In the genomic region with DNA sequence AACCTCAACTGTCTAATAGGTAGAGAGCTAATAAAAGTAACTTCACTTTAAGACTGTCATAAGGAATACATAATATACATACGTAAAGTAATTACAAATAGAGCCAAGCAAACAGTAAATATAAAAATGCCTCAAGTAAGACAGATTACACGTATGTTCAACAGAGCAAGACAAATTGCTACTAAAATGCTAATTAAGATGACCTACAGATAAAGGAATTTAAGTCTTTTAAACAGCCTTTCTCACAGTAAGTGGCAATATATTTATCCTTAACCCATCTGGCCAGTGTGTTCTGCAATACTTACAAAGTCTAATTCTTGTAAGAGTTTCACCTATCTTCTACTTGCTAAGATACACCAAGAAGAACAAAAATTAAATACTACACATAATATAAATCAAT, we compare ENCODE assay signal across 19 cellular contexts. TPM values are rescaled to one million over a fixed set of nuclear protein-coding genes. Genes with fewer than 3 reads are reported as not detected.
"Had no signal": no experiment of that assay in that cellular context is flagged by ENCODE, and none has a peak within 500 bp of the region (broad histone marks: within the 10 kb centered on the region; RNA-seq: fewer than 3 reads in every experiment).

No MANE protein-coding gene starts in this region.

- DNase-seq: activated CD8-positive, alpha-beta memory T cell treated with anti-CD3 and anti-CD28 coated beads for 24 hours; activated effector memory CD4-positive, alpha-beta T cell treated with Interleukin-2 at 50 U/mL for 16 hours; anterior cingulate cortex; dermis blood vessel endothelial cell; erythroblast; gastrocnemius medialis; mammary epithelial cell; mucosa of descending colon; naive thymus-derived CD4-positive, alpha-beta T cell; SK-N-SH; stimulated activated CD4-positive, alpha-beta T cell treated with anti-CD3 and anti-CD28 coated beads, Interleukin-12 subunit alpha, Interleukin-12 subunit beta, amount 100 ng/mL, for 4 hours; stimulated activated CD4-positive, alpha-beta T cell treated with anti-CD3 and anti-CD28 coated beads, Interleukin-2, amount 100 ng/mL, for 24 hours; stomach; T-cell; testis; upper lobe of left lung had no signal

- ATAC-seq: activated naive CD4-positive, alpha-beta T cell treated with anti-CD3 and anti-CD28 coated beads, Interleukin-2, amount 50 U/mL, for 72 hours; gastrocnemius medialis; left lobe of liver; mucosa of descending colon; naive thymus-derived CD4-positive, alpha-beta T cell; T-cell had no signal

- H3K9me3 Mint-ChIP-seq: activated naive CD4-positive, alpha-beta T cell treated with anti-CD3 and anti-CD28 coated beads, Interleukin-2, amount 50 U/mL, for 72 hours; naive thymus-derived CD4-positive, alpha-beta T cell; T-cell had no signal

- H3K4me3 ChIP-seq: gastrocnemius medialis, mucosa of descending colon, stomach, testis, upper lobe of left lung had no signal

- H3K27ac ChIP-seq: parathyroid adenoma, stomach, testis, upper lobe of left lung had no signal

- H3K4me3 Mint-ChIP-seq: T-cell had no signal

- H3K9me3 ChIP-seq: gastrocnemius medialis, mucosa of descending colon, SK-N-SH, stomach, testis, upper lobe of left lung had no signal

- H3K27me3 Mint-ChIP-seq: naive thymus-derived CD4-positive, alpha-beta T cell; T-cell had no signal

- H3K4me1 ChIP-seq: parathyroid adenoma, testis had no signal

RNA-seq across cellular contexts. Expression of a gene that starts 30.2 kb away (rescaled TPM):
- total RNA-seq: gastrocnemius medialis had no signal
